Comparison of ENCODE assay signal across 36 cellular contexts in genomic region chr3:14773281-14773680, GRCh38. TPM values are rescaled to one million over a fixed set of nuclear protein-coding genes. Genes with fewer than 3 reads are reported as not detected.
"Had no signal": no experiment of that assay in that cellular context is flagged by ENCODE, and none has a peak within 500 bp of the region (broad histone marks: within the 10 kb centered on the region; RNA-seq: fewer than 3 reads in every experiment).

No MANE protein-coding gene starts in this region.

- H3K36me3 ChIP-seq: Peyer's patch had no signal

- H3K27ac ChIP-seq: Peyer's patch, RWPE1, VCaP had no signal

- H3K27me3 ChIP-seq: Peyer's patch had no signal

- ATAC-seq: activated naive CD8-positive, alpha-beta T cell treated with anti-CD3 and anti-CD28 coated beads, Interleukin-2, amount 50 U/mL, for 24 hours; PC-3; Right ventricle myocardium inferior; SK-N-SH treated with all-trans-retinoic acid at 6 μM for 48 hours had no signal

- H3K4me1 ChIP-seq: Peyer's patch had no signal

- FAIRE-seq: bronchial epithelial cell had no signal

- DNase-seq: activated B cell treated with CpG ODN at 0.5 μM for 24 hours; activated CD4-positive, alpha-beta memory T cell treated with anti-CD3 and anti-CD28 coated beads for 36 hours; activated CD4-positive, alpha-beta T cell treated with anti-CD3 and anti-CD28 coated beads for 4 hours; activated CD4-positive, alpha-beta T cell treated with anti-CD3 and anti-CD28 coated beads, Interleukin-2, amount 50 U/mL, for 1 hour; activated CD4-positive, CD25-positive, alpha-beta regulatory T cell treated with anti-CD3 and anti-CD28 coated beads, Interleukin-2, amount 50 U/mL, for 72 hours; activated effector memory CD4-positive, alpha-beta T cell treated with Interleukin-2 at 50 U/mL for 16 hours; activated naive CD4-positive, alpha-beta T cell treated with anti-CD3 and anti-CD28 coated beads, Interleukin-2, amount 10 ng/mL, durations not matched to agents 7 days and 5 days; activated naive CD8-positive, alpha-beta T cell treated with anti-CD3 and anti-CD28 coated beads, Interleukin-2, amount 50 U/mL, for 24 hours; anterior cingulate cortex; caudate nucleus; cerebellar nuclear complex; MM.1S; NCI-H1092 treated with DMSO at 0.1 percent for 48 hours; NCI-H1417; NCI-H146; NCI-H187 treated with DMSO at 0.1 percent for 48 hours; NCI-H2081; NCI-H2171 treated with DMSO at 0.1 percent for 48 hours; NCI-H226; NCI-H446 treated with DMSO at 0.1 percent for 48 hours; NCI-H524; NCI-H69; NCI-H82; PC-3; SIG-M5; T-helper 1 cell; T-helper 2 cell; T-helper 9 cell had no signal

- H3K9me3 ChIP-seq: Peyer's patch had no signal

- H3K4me3 ChIP-seq: Peyer's patch had no signal

RNA-seq across cellular contexts. Expression of gene FGD5, which starts 45.5 kb away (rescaled TPM):
- total RNA-seq: activated B cell treated with CpG ODN at 0.5 μM for 24 hours, bronchial epithelial cell, LHCN-M2, PC-3, SK-MEL-5 had no signal
